In the genomic region with DNA sequence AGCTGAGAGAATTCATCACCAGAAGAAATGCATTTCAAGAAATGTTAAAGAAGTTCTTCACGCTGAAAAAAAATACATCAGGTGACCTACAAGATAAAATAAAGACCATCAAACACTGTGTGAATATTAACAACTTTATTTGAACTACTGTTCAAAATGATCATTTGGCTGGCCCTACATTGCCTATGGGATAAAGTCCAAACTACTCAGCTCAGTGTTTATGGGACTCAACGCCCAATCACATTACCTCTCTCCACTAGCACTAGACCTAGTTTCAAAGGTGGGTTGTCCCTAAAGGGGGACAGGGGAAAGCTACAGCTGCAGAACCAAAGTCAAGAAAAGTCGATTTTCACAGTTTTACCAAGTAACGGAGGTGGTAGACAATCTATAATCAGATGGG, we compare ENCODE assay signal across 15 cellular contexts.
DNase-seq lines count a peak whose midpoint lies in the region; ATAC-seq and TF ChIP-seq lines count a peak whose summit lies in the region.
"Had no signal": no experiment of that assay in that cellular context is flagged by ENCODE, and none has a peak within 500 bp of the region (broad histone marks: within the 10 kb centered on the region; RNA-seq: fewer than 3 reads in every experiment).

No MANE protein-coding gene starts in this region.

- H3K27me3 Mint-ChIP-seq in type B pancreatic cell = no peaks in the 10 kb centered on the region
- H3K27me3 Mint-ChIP-seq in activated T-cell treated with anti-CD3 and anti-CD28 coated beads, Interleukin-2, amount 50 U/mL, for 4 hours (ENCODE audit: low read depth) = no peaks in the 10 kb centered on the region
- H3K27me3 Mint-ChIP-seq: B cell; CD4-positive, alpha-beta T cell had no signal

- no peak overlapping the region for H3K4me3 ChIP-seq in mucosa of descending colon
- H3K4me3 ChIP-seq: GM23338 had no signal

- DNase-seq in HuH-7 (ENCODE audit: low spot score) = peak; percentile 25
- no peak for DNase-seq in left colon
- DNase-seq in mucosa of descending colon = peak in 1 of 3 donors; percentile 30
- DNase-seq in type B pancreatic cell (ENCODE audit: extremely low spot score, unreplicated experiment) = no peak
- no peak for DNase-seq in activated T-cell treated with anti-CD3 and anti-CD28 coated beads, Interleukin-2, amount 50 U/mL, for 4 hours
- DNase-seq: C1 segment of cervical spinal cord; CD4-positive, alpha-beta T cell; DMS153; DMS79 treated with DMSO at 0.1 percent for 48 hours; EL; H9 had no signal

- H3K4me1 Mint-ChIP-seq in type B pancreatic cell (ENCODE audit: unreplicated experiment) = peaks cover 14% of the 10 kb centered on the region
- peaks cover 46% of the 10 kb centered on the region for H3K4me1 Mint-ChIP-seq in activated T-cell treated with anti-CD3 and anti-CD28 coated beads, Interleukin-2, amount 50 U/mL, for 4 hours (ENCODE audit: low read depth)

- H3K27ac Mint-ChIP-seq in type B pancreatic cell = no peak overlapping the region
- H3K27ac Mint-ChIP-seq: B cell; CD4-positive, alpha-beta T cell; GM23338; H9 had no signal

- ATAC-seq in left colon (peak; percentile 85), mucosa of descending colon (peak; percentile 89), HG03378 (IDR thresholded peaks at IDR 0.05; ENCODE audit: unreplicated experiment) (no peak), GM19463 (IDR thresholded peaks at IDR 0.05; ENCODE audit: unreplicated experiment) (no peak)
- ATAC-seq in activated T-cell treated with anti-CD3 and anti-CD28 coated beads, Interleukin-2, amount 50 U/mL, for 4 hours = no peak

- H3K9me3 ChIP-seq in mucosa of descending colon = no peaks in the 10 kb centered on the region

- H3K9me3 Mint-ChIP-seq in type B pancreatic cell = peaks cover 18% of the 10 kb centered on the region
- peaks cover 14% of the 10 kb centered on the region for H3K9me3 Mint-ChIP-seq in activated T-cell treated with anti-CD3 and anti-CD28 coated beads, Interleukin-2, amount 50 U/mL, for 4 hours
- H3K9me3 Mint-ChIP-seq: CD4-positive, alpha-beta T cell had no signal

- H3K36me3 Mint-ChIP-seq in type B pancreatic cell = peaks cover 39% of the 10 kb centered on the region
- peaks cover 35% of the 10 kb centered on the region for H3K36me3 Mint-ChIP-seq in activated T-cell treated with anti-CD3 and anti-CD28 coated beads, Interleukin-2, amount 50 U/mL, for 4 hours (ENCODE audit: insufficient read depth)

- TF ChIP-seq CTCF in mucosa of descending colon (IDR thresholded peaks at IDR 0.05) (no peak), type B pancreatic cell (conservative IDR thresholded peaks at IDR 0.05) (no peak)

- no peaks in the 10 kb centered on the region for H3K36me3 ChIP-seq in mucosa of descending colon (ENCODE audit: low read depth)

- intact Hi-C loops in left colon (cut with DNase I, micrococcal nuclease) = no loop called here
- intact Hi-C loops in mucosa of descending colon (cut with DNase I, micrococcal nuclease) = no loop called here

- peak overlapping the region; percentile 59 for H3K4me3 Mint-ChIP-seq in type B pancreatic cell
- no peak overlapping the region for H3K4me3 Mint-ChIP-seq in activated T-cell treated with anti-CD3 and anti-CD28 coated beads, Interleukin-2, amount 50 U/mL, for 4 hours
- H3K4me3 Mint-ChIP-seq: B cell; CD4-positive, alpha-beta T cell; GM23338; H9 had no signal

- peaks cover 32% of the 10 kb centered on the region for H3K4me1 ChIP-seq in mucosa of descending colon (ENCODE audit: low read depth)

Comparison
In these comparisons a context has a peak if more than half of its experiments do, and no peak if none do; other contexts are left out.
1. ATAC-seq: peak in left colon (single experiment) and mucosa of descending colon (single experiment); none in activated T-cell treated with anti-CD3 and anti-CD28 coated beads, Interleukin-2, amount 50 U/mL, for 4 hours (0 of 2), HG03378 (single experiment) and GM19463 (single experiment).